Comparison of ENCODE assay signal across 8 cellular contexts in genomic region chr2:64873472-64873924, GRCh38.
DNase-seq lines count a peak whose midpoint lies in the region; ATAC-seq, FAIRE-seq and TF ChIP-seq lines count a peak whose summit lies in the region.

No MANE protein-coding gene starts in this region.

- peak overlapping the region; percentile 0 to 40 for H3K4me3 Mint-ChIP-seq in activated T-cell treated with anti-CD3 and anti-CD28 coated beads, Interleukin-2, amount 50 U/mL, for 72 hours

- FAIRE-seq in frontal cortex (lab: Jason Lieb, UNC) (no peak), pancreas (lab: Jason Lieb, UNC) (no peak)

- peaks cover 5% of the 10 kb centered on the region for H3K4me1 Mint-ChIP-seq in activated T-cell treated with anti-CD3 and anti-CD28 coated beads, Interleukin-2, amount 50 U/mL, for 72 hours (ENCODE audit: low read depth)

- ATAC-seq in GM21367 (IDR thresholded peaks at IDR 0.05; ENCODE audit: unreplicated experiment) (peak; percentile 65), pancreas (peak; percentile 89 to 97 (median 95))
- ATAC-seq in activated T-cell treated with anti-CD3 and anti-CD28 coated beads, Interleukin-2, amount 50 U/mL, for 72 hours (replicated peaks in 1 of 2): peak; percentile 72 to 73

- H3K4me3 ChIP-seq in pancreas: peak overlapping the region in 1 of 4 donors; percentile 17
- H3K4me3 ChIP-seq in tibial artery: peak overlapping the region in 1 of 2 donors; percentile 30

- TF ChIP-seq CTCF in pancreas (IDR thresholded peaks at IDR 0.05) (peak; percentile 72 to 97 (median 92)), tibial artery (IDR thresholded peaks at IDR 0.05) (peak; percentile 95 to 97)

- 1% methylated on average over 14 of the region's 14 CpGs for WGBS in pancreas, 2 donors

- H3K36me3 ChIP-seq in pancreas: no peaks in the 10 kb centered on the region
- H3K36me3 ChIP-seq in tibial artery: no peaks in the 10 kb centered on the region

- H3K27ac Mint-ChIP-seq in activated T-cell treated with anti-CD3 and anti-CD28 coated beads, Interleukin-2, amount 50 U/mL, for 72 hours: no peak overlapping the region

- H3K27me3 ChIP-seq in pancreas (no peaks in the 10 kb centered on the region), tibial artery (no peaks in the 10 kb centered on the region)

- no peaks in the 10 kb centered on the region for H3K9me3 Mint-ChIP-seq in activated T-cell treated with anti-CD3 and anti-CD28 coated beads, Interleukin-2, amount 50 U/mL, for 72 hours

- no peaks in the 10 kb centered on the region for H3K36me3 Mint-ChIP-seq in activated T-cell treated with anti-CD3 and anti-CD28 coated beads, Interleukin-2, amount 50 U/mL, for 72 hours (ENCODE audit: insufficient read depth in 2 of 2)

- no peaks in the 10 kb centered on the region for H3K27me3 Mint-ChIP-seq in activated T-cell treated with anti-CD3 and anti-CD28 coated beads, Interleukin-2, amount 50 U/mL, for 72 hours (ENCODE audit: low read depth)

- H3K27ac ChIP-seq in pancreas (no peak overlapping the region), tibial artery (peak overlapping the region in 1 of 2 donors; percentile 37)

- H3K9me3 ChIP-seq in pancreas (no peaks in the 10 kb centered on the region), tibial artery (no peaks in the 10 kb centered on the region)

- intact Hi-C loops in pancreas (cut with DNase I): no loop called here
- intact Hi-C loops in tibial artery (cut with DNase I; ENCODE audit: low total_unique reads): no loop called here

- H3K4me1 ChIP-seq in pancreas (no peaks in the 10 kb centered on the region), tibial artery (peaks cover 0 to 24% (median 12%) of the 10 kb centered on the region in 4 donors)

- DNase-seq in DMS114 treated with DMSO at 0.1 percent for 48 hours (lab: John Stamatoyannopoulos, UW; ENCODE audit: unreplicated experiment) (peak; percentile 69), HPDE6-E6E7 (ENCODE audit: extremely low spot score) (peak; percentile 57), frontal cortex (ENCODE audit: low spot score in 2 of 2) (peak; percentile 47 to 65), pancreas (peak; percentile 60 to 93 (median 84)), tibial artery (peak; percentile 69 to 85)
- peak; percentile 81 to 90 for DNase-seq in activated T-cell treated with anti-CD3 and anti-CD28 coated beads, Interleukin-2, amount 50 U/mL, for 72 hours

TF ChIP-seq in PFSK-1, 5 proteins besides CTCF, POLR2A, EP300 and RAD21:
- TF ChIP-seq FOXP2 (optimal IDR thresholded peaks at IDR 0.05; ENCODE audit: borderline replicate concordance, extremely low read depth, extremely low read length, insufficient read depth) (peak; percentile 47), REST (IDR thresholded peaks at IDR 0.05; ENCODE audit: insufficient read depth in 1 of 2, low read depth in 2 of 2, low read length in 2 of 2) (no peak)
TF ChIP-seq in PFSK-1: peak in this region for 1.
